ENCODE assay signal across 1 cellular context in the genomic region with DNA sequence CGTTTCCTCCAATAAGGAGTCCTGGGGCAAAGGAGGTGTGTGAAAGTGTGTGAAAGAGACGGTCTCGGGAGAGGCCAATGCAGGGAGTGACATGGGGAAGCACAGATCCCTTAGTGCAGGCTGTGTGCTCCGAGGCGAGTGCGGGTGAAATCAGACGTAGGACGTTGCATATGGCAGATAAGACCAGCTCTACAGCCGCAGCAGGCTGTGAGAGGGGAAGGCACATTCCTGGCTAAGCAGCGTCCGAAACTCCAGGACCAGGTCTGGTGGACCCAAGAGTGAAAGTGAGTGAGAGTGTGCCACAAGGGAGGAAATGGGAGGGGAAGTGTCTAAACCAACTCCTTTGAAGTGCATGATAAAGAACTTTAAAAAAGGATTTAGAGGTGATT.
TF ChIP-seq lines count a peak whose summit lies in the region.

No MANE protein-coding gene starts in this region.

TF ChIP-seq in HEK293, 187 proteins besides CTCF, POLR2A, EP300 and RAD21 (continued from another document):
- TF ChIP-seq, protein P1, sequence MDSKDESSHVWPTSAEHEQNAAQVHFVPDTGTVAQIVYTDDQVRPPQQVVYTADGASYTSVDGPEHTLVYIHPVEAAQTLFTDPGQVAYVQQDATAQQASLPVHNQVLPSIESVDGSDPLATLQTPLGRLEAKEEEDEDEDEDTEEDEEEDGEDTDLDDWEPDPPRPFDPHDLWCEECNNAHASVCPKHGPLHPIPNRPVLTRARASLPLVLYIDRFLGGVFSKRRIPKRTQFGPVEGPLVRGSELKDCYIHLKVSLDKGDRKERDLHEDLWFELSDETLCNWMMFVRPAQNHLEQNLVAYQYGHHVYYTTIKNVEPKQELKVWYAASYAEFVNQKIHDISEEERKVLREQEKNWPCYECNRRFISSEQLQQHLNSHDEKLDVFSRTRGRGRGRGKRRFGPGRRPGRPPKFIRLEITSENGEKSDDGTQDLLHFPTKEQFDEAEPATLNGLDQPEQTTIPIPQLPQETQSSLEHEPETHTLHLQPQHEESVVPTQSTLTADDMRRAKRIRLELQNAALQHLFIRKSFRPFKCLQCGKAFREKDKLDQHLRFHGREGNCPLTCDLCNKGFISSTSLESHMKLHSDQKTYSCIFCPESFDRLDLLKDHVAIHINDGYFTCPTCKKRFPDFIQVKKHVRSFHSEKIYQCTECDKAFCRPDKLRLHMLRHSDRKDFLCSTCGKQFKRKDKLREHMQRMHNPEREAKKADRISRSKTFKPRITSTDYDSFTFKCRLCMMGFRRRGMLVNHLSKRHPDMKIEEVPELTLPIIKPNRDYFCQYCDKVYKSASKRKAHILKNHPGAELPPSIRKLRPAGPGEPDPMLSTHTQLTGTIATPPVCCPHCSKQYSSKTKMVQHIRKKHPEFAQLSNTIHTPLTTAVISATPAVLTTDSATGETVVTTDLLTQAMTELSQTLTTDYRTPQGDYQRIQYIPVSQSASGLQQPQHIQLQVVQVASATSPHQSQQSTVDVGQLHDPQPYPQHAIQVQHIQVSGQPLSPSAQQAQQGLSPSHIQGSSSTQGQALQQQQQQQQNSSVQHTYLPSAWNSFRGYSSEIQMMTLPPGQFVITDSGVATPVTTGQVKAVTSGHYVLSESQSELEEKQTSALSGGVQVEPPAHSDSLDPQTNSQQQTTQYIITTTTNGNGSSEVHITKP (tag by site-specific recombination; IDR thresholded peaks at IDR 0.05), result peak; percentile 40; the same call in 1 of the 2 replicates
- TF ChIP-seq HOXD13 (CRISPR knock-in tag; IDR thresholded peaks at IDR 0.05; ENCODE audit: borderline replicate concordance), result no peak
- no peak for TF ChIP-seq SP7 (tag by site-specific recombination; IDR thresholded peaks at IDR 0.05)
- TF ChIP-seq OVOL3 (tag by site-specific recombination; IDR thresholded peaks at IDR 0.05), result no peak
- TF ChIP-seq SETDB1 (IDR thresholded peaks at IDR 0.05; ENCODE audit: insufficient read length, low read length), result peak; percentile 44
- peak; percentile 53; the same call in 1 of the 2 replicates for TF ChIP-seq TRIM28 (IDR thresholded peaks at IDR 0.05; ENCODE audit: borderline replicate concordance, low read length)
